8 cellular contexts compared by ENCODE assay signal in genomic region chr16:89575247-89576172, GRCh38. TPM values are rescaled to one million over a fixed set of nuclear protein-coding genes. Genes with fewer than 3 reads are reported as not detected.
A peak's percentile ranks its signal among the peaks of the same experiment; 100 is the strongest.
DNase-seq lines count a peak whose midpoint lies in the region; ATAC-seq and TF ChIP-seq lines count a peak whose summit lies in the region.

Gene CPNE7 (plus strand): TSS chr16:89575758. CDS start chr16:89575898, 140 bp downstream.

- H3K9me3 ChIP-seq in SJSA1 (replicated peaks) (peaks cover 8% of the 10 kb centered on the region), spleen (no peaks in the 10 kb centered on the region)

- intact Hi-C loops in spleen (cut with DNase I; ENCODE audit: low total_unique reads) = loop anchor here (10.0 kb wide), 1 partner anchor 69 kb away; no protein-coding TSS in a partner anchor

- ATAC-seq in HG02610 (IDR thresholded peaks at IDR 0.05; ENCODE audit: unreplicated experiment) = no peak
- no peak for ATAC-seq in GM19397 (IDR thresholded peaks at IDR 0.05; ENCODE audit: unreplicated experiment)
- no peak for ATAC-seq in GM21528 (IDR thresholded peaks at IDR 0.05; ENCODE audit: low FRiP score, unreplicated experiment)

- WGBS in spleen, 5 donors = 2 to 3% (median 2%) methylated on average over 6 to 105 of the region's 105 CpGs

- H3K27ac ChIP-seq in SJSA1 = no peak within 1 kb of the TSS
- H3K27ac ChIP-seq in spleen = no peak within 1 kb of the TSS

- peaks cover 13% of the 10 kb centered on the region for H3K4me1 ChIP-seq in SJSA1 (replicated peaks)
- H3K4me1 ChIP-seq in spleen = peaks cover 11 to 38% (median 25%) of the 10 kb centered on the region in 6 donors

- no peaks in the 10 kb centered on the region for H3K36me3 ChIP-seq in SJSA1
- H3K36me3 ChIP-seq in spleen = no peaks in the 10 kb centered on the region

- no peak for TF ChIP-seq POLR2A in spleen (IDR thresholded peaks at IDR 0.05)

- peak within 1 kb of the TSS; percentile 26 for H3K4me3 ChIP-seq in SJSA1
- H3K4me3 ChIP-seq in fibroblast of the aortic adventitia (ENCODE audit: low read depth, low read length) = peak within 1 kb of the TSS; percentile 68
- H3K4me3 ChIP-seq in spleen = peak within 1 kb of the TSS; percentile 13 to 70 (median 37)

- TF ChIP-seq CTCF in fibroblast of the aortic adventitia (IDR thresholded peaks at IDR 0.05; ENCODE audit: insufficient read depth, low read length) (no peak), spleen (IDR thresholded peaks at IDR 0.05 in 8 of 11, conservative IDR thresholded peaks at IDR 0.05 in 3 of 11) (no peak)

- peak; percentile 36 for DNase-seq in stimulated activated CD4-positive, alpha-beta T cell treated with anti-CD3 and anti-CD28 coated beads, Interleukin-15, amount 100 ng/mL, for 24 hours
- no peak for DNase-seq in stimulated activated CD4-positive, alpha-beta T cell treated with anti-CD3 and anti-CD28 coated beads, Interleukin-1b, Interleukin-23, amount 100 ng/mL, for 48 hours
- no peak for DNase-seq in SJSA1 (ENCODE audit: low read depth in 1 of 2, low spot score in 2 of 2)
- DNase-seq in fibroblast of the aortic adventitia (ENCODE audit: low read depth) = no peak
- DNase-seq in spleen = no peak

- H3K27me3 ChIP-seq in SJSA1 (replicated peaks) (peaks cover 9% of the 10 kb centered on the region), spleen (replicated peaks in 1 of 7) (peaks cover 5 to 68% (median 40%) of the 10 kb centered on the region in 7 donors)

RNA-seq across cellular contexts. Expression of gene CPNE7, which starts in this region (rescaled TPM):
- 0.84 TPM in 1 of 2 replicates, not detected in the other for total RNA-seq in SJSA1 (2014; rRNA removed; shearing (Covaris generic))
- total RNA-seq in fibroblast of the aortic adventitia (ENCODE audit: low replicate concordance) (0.65 and 13.1 TPM in 2 replicates), spleen (1 to 10 TPM in 3 of 7 donors, under 1 TPM in 3, not detected in 1; 0.37 to 2.2 (median 1.0) TPM)
- polyA plus RNA-seq in spleen = 1 to 10 TPM; 2.9 to 4.3 (median 3.7) TPM
